In genomic region chr4:20253272-20253798, GRCh38 we compare ENCODE assay signal across 10 cellular contexts. TPM values are rescaled to one million over a fixed set of nuclear protein-coding genes. Genes with fewer than 3 reads are reported as not detected.
DNase-seq lines count a peak whose midpoint lies in the region; ATAC-seq and TF ChIP-seq lines count a peak whose summit lies in the region.
"Had no signal": no experiment of that assay in that cellular context is flagged by ENCODE, and none has a peak within 500 bp of the region (broad histone marks: within the 10 kb centered on the region; RNA-seq: fewer than 3 reads in every experiment).

No MANE protein-coding gene starts in this region.

- peaks cover 52% of the 10 kb centered on the region for H3K4me1 Mint-ChIP-seq in brain
- peaks cover 12 to 40% of the 10 kb centered on the region in 2 donors for H3K4me1 Mint-ChIP-seq in stimulated activated naive B cell treated with anti-CD40 and anti-IgM and Interleukin-4, amounts not matched to agents 10 μg/mL and 1 μg/mL and 100 μg/mL, for 72 hours
- peaks cover 4% of the 10 kb centered on the region for H3K4me1 Mint-ChIP-seq in activated naive CD8-positive, alpha-beta T cell treated with anti-CD3 and anti-CD28 coated beads for 36 hours

- peaks cover 4% of the 10 kb centered on the region for H3K36me3 Mint-ChIP-seq in brain
- H3K36me3 Mint-ChIP-seq in stimulated activated naive B cell treated with anti-CD40 and anti-IgM and Interleukin-4, amounts not matched to agents 10 μg/mL and 1 μg/mL and 100 μg/mL, for 72 hours = no peaks in the 10 kb centered on the region
- peaks cover 2% of the 10 kb centered on the region for H3K36me3 Mint-ChIP-seq in activated naive CD8-positive, alpha-beta T cell treated with anti-CD3 and anti-CD28 coated beads for 36 hours

- peaks cover 72% of the 10 kb centered on the region for H3K27me3 Mint-ChIP-seq in brain
- peaks cover 52 to 58% of the 10 kb centered on the region in 2 donors for H3K27me3 Mint-ChIP-seq in stimulated activated naive B cell treated with anti-CD40 and anti-IgM and Interleukin-4, amounts not matched to agents 10 μg/mL and 1 μg/mL and 100 μg/mL, for 72 hours
- peaks cover 61% of the 10 kb centered on the region for H3K27me3 Mint-ChIP-seq in activated naive CD8-positive, alpha-beta T cell treated with anti-CD3 and anti-CD28 coated beads for 36 hours

- H3K9me3 Mint-ChIP-seq in brain = peaks cover 0 to 2% (median 0%) of the 10 kb centered on the region in 5 experiments
- no peaks in the 10 kb centered on the region for H3K9me3 Mint-ChIP-seq in stimulated activated naive B cell treated with anti-CD40 and anti-IgM and Interleukin-4, amounts not matched to agents 10 μg/mL and 1 μg/mL and 100 μg/mL, for 72 hours
- no peaks in the 10 kb centered on the region for H3K9me3 Mint-ChIP-seq in activated naive CD8-positive, alpha-beta T cell treated with anti-CD3 and anti-CD28 coated beads for 36 hours
- H3K9me3 Mint-ChIP-seq: activated CD4-positive, alpha-beta memory T cell treated with anti-CD3 and anti-CD28 coated beads, Interleukin-2, amount 10 ng/mL, durations not matched to agents 7 days and 5 days had no signal

- peaks cover 67% of the 10 kb centered on the region for H3K27me3 ChIP-seq in H7 (ENCODE audit: control insufficient read depth, insufficient read depth, low read length)

- no peak for TF ChIP-seq CTCF in brain (conservative IDR thresholded peaks at IDR 0.05)

- H3K4me3 Mint-ChIP-seq in brain = peak overlapping the region; percentile 89 to 99 (median 96)
- H3K4me3 Mint-ChIP-seq in stimulated activated naive B cell treated with anti-CD40 and anti-IgM and Interleukin-4, amounts not matched to agents 10 μg/mL and 1 μg/mL and 100 μg/mL, for 72 hours = peak overlapping the region; percentile 29 to 46
- no peak overlapping the region for H3K4me3 Mint-ChIP-seq in activated naive CD8-positive, alpha-beta T cell treated with anti-CD3 and anti-CD28 coated beads for 36 hours
- H3K4me3 Mint-ChIP-seq: activated CD4-positive, alpha-beta memory T cell treated with anti-CD3 and anti-CD28 coated beads, Interleukin-2, amount 10 ng/mL, durations not matched to agents 7 days and 5 days had no signal

- no peak for ATAC-seq in stimulated activated naive B cell treated with anti-CD40 and anti-IgM and Interleukin-4, amounts not matched to agents 10 μg/mL and 1 μg/mL and 100 μg/mL, for 72 hours (replicated peaks)
- no peak for ATAC-seq in GM19463 (IDR thresholded peaks at IDR 0.05; ENCODE audit: unreplicated experiment)
- ATAC-seq: GM12878 had no signal

- peak; percentile 46 for DNase-seq in H7
- DNase-seq in iPS-NIHi7 (ENCODE audit: extremely low spot score) = peak; percentile 8
- DNase-seq in stimulated activated naive B cell treated with anti-CD40 and anti-IgM and Interleukin-4, amounts not matched to agents 10 μg/mL and 1 μg/mL and 100 μg/mL, for 72 hours = no peak
- DNase-seq in NCI-H2029 treated with DMSO at 0.1 percent for 48 hours (lab: John Stamatoyannopoulos, UW) = no peak
- DNase-seq in activated naive CD8-positive, alpha-beta T cell treated with anti-CD3 and anti-CD28 coated beads for 36 hours = no peak
- no peak for DNase-seq in inferior parietal cortex (ENCODE audit: extremely low spot score)
- DNase-seq: activated CD4-positive, alpha-beta memory T cell treated with anti-CD3 and anti-CD28 coated beads, Interleukin-2, amount 10 ng/mL, durations not matched to agents 7 days and 5 days had no signal

- H3K36me3 ChIP-seq in H7 (replicated peaks; ENCODE audit: control insufficient read depth, insufficient read depth, low read length) = no peaks in the 10 kb centered on the region

- peak overlapping the region; percentile 63 for H3K4me3 ChIP-seq in H7 (ENCODE audit: insufficient read depth, low read depth, low read length)
- H3K4me3 ChIP-seq: GM12878 had no signal

- H3K27ac Mint-ChIP-seq in brain = peak overlapping the region in 3 of 5 experiments; percentile 83 to 98 (median 92)
- peak overlapping the region; percentile 76 for H3K27ac Mint-ChIP-seq in stimulated activated naive B cell treated with anti-CD40 and anti-IgM and Interleukin-4, amounts not matched to agents 10 μg/mL and 1 μg/mL and 100 μg/mL, for 72 hours
- no peak overlapping the region for H3K27ac Mint-ChIP-seq in activated naive CD8-positive, alpha-beta T cell treated with anti-CD3 and anti-CD28 coated beads for 36 hours
- H3K27ac Mint-ChIP-seq: activated CD4-positive, alpha-beta memory T cell treated with anti-CD3 and anti-CD28 coated beads, Interleukin-2, amount 10 ng/mL, durations not matched to agents 7 days and 5 days had no signal

RNA-seq across cellular contexts. Expression of gene SLIT2, which starts 1.6 kb away (rescaled TPM):
- 1.7 and 2.0 TPM in 2 replicates for total RNA-seq in H7 (2014; rRNA removed; shearing (Covaris generic))
- polyA plus RNA-seq in brain (ENCODE audit: insufficient read depth, low read depth, low replicate concordance) = 20.1 TPM
- not detected for total RNA-seq in activated naive CD8-positive, alpha-beta T cell treated with anti-CD3 and anti-CD28 coated beads for 36 hours
- total RNA-seq: activated CD4-positive, alpha-beta memory T cell treated with anti-CD3 and anti-CD28 coated beads, Interleukin-2, amount 10 ng/mL, durations not matched to agents 7 days and 5 days had no signal

Comparison
In these comparisons a context has a peak if more than half of its experiments do, and no peak if none do; other contexts are left out.
1. DNase-seq: peak in H7 (single experiment) and iPS-NIHi7 (single experiment); none in stimulated activated naive B cell treated with anti-CD40 and anti-IgM and Interleukin-4, amounts not matched to agents 10 μg/mL and 1 μg/mL and 100 μg/mL, for 72 hours (single experiment), NCI-H2029 treated with DMSO at 0.1 percent for 48 hours (single experiment), activated naive CD8-positive, alpha-beta T cell treated with anti-CD3 and anti-CD28 coated beads for 36 hours (single experiment) and inferior parietal cortex (single experiment).